1 cellular context compared by ENCODE assay signal in genomic region chr10:50387736-50388081, GRCh38.
TF ChIP-seq lines count a peak whose summit lies in the region.

No MANE protein-coding gene starts in this region.

TF ChIP-seq in GM12878, 131 proteins besides CTCF, POLR2A, EP300 and RAD21 (continued from another document):
- TF ChIP-seq IRF5 (IDR thresholded peaks at IDR 0.05; ENCODE audit: borderline replicate concordance) (no peak), POU2F2 (IDR thresholded peaks at IDR 0.05; ENCODE audit: borderline replicate concordance, low read depth, low read length) (0 out of 3 replicates have a peak, but pooled peaks have one; percentile 20), IRF4 (IDR thresholded peaks at IDR 0.05; ENCODE audit: low read depth, low read length) (0 out of 2 replicates have a peak, but pooled peaks have one; percentile 35), BCL11A (IDR thresholded peaks at IDR 0.05; ENCODE audit: low read depth, low read length) (no peak), RFX5 (IDR thresholded peaks at IDR 0.05; ENCODE audit: low read depth, low read length) (no peak), IKZF2 (IDR thresholded peaks at IDR 0.05) (no peak), SPI1 (IDR thresholded peaks at IDR 0.05; ENCODE audit: borderline replicate concordance, insufficient read depth, low read depth, low read length) (peak; percentile 50; the same call in 1 of the 2 replicates), TCF12 (IDR thresholded peaks at IDR 0.05; ENCODE audit: low read depth, low read length) (0 out of 2 replicates have a peak, but pooled peaks have one; percentile 46), EGR1 (IDR thresholded peaks at IDR 0.05; ENCODE audit: borderline replicate concordance in 1 of 2, low read depth in 2 of 2, low read length in 2 of 2) (no peak), ZZZ3 (IDR thresholded peaks at IDR 0.05; ENCODE audit: control insufficient read depth, insufficient read length, low read depth) (no peak), NFIC (IDR thresholded peaks at IDR 0.05; ENCODE audit: low read depth, low read length) (no peak)
- TF ChIP-seq, protein P1, sequence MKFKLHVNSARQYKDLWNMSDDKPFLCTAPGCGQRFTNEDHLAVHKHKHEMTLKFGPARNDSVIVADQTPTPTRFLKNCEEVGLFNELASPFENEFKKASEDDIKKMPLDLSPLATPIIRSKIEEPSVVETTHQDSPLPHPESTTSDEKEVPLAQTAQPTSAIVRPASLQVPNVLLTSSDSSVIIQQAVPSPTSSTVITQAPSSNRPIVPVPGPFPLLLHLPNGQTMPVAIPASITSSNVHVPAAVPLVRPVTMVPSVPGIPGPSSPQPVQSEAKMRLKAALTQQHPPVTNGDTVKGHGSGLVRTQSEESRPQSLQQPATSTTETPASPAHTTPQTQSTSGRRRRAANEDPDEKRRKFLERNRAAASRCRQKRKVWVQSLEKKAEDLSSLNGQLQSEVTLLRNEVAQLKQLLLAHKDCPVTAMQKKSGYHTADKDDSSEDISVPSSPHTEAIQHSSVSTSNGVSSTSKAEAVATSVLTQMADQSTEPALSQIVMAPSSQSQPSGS (IDR thresholded peaks at IDR 0.05; ENCODE audit: low read length), result 0 out of 2 replicates have a peak, but pooled peaks have one; percentile 31
- TF ChIP-seq, protein P2, sequence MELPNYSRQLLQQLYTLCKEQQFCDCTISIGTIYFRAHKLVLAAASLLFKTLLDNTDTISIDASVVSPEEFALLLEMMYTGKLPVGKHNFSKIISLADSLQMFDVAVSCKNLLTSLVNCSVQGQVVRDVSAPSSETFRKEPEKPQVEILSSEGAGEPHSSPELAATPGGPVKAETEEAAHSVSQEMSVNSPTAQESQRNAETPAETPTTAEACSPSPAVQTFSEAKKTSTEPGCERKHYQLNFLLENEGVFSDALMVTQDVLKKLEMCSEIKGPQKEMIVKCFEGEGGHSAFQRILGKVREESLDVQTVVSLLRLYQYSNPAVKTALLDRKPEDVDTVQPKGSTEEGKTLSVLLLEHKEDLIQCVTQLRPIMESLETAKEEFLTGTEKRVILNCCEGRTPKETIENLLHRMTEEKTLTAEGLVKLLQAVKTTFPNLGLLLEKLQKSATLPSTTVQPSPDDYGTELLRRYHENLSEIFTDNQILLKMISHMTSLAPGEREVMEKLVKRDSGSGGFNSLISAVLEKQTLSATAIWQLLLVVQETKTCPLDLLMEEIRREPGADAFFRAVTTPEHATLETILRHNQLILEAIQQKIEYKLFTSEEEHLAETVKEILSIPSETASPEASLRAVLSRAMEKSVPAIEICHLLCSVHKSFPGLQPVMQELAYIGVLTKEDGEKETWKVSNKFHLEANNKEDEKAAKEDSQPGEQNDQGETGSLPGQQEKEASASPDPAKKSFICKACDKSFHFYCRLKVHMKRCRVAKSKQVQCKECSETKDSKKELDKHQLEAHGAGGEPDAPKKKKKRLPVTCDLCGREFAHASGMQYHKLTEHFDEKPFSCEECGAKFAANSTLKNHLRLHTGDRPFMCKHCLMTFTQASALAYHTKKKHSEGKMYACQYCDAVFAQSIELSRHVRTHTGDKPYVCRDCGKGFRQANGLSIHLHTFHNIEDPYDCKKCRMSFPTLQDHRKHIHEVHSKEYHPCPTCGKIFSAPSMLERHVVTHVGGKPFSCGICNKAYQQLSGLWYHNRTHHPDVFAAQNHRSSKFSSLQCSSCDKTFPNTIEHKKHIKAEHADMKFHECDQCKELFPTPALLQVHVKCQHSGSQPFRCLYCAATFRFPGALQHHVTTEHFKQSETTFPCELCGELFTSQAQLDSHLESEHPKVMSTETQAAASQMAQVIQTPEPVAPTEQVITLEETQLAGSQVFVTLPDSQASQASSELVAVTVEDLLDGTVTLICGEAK (IDR thresholded peaks at IDR 0.05; ENCODE audit: borderline replicate concordance), result no peak; the same call in 1 of the 2 replicates
